ENCODE assay signal across 1 cellular context in genomic region chr12:92114834-92115233, GRCh38.
TF ChIP-seq lines count a peak whose summit lies in the region.

No MANE protein-coding gene starts in this region.

TF ChIP-seq in H1, 55 proteins besides CTCF, POLR2A, EP300 and RAD21:
- no peak for TF ChIP-seq ATF2 (IDR thresholded peaks at IDR 0.05; ENCODE audit: low read length)
- TF ChIP-seq USF2 (IDR thresholded peaks at IDR 0.05; ENCODE audit: low read length), result no peak
- TF ChIP-seq BCL11A (IDR thresholded peaks at IDR 0.05; ENCODE audit: low read depth in 2 of 2, low read length in 2 of 2), result no peak
- no peak for TF ChIP-seq E2F6 (IDR thresholded peaks at IDR 0.05)
- TF ChIP-seq PHF8 (conservative IDR thresholded peaks at IDR 0.05; ENCODE audit: low read depth, low read length), result no peak
